ENCODE assay signal across 18 cellular contexts in the genomic region with DNA sequence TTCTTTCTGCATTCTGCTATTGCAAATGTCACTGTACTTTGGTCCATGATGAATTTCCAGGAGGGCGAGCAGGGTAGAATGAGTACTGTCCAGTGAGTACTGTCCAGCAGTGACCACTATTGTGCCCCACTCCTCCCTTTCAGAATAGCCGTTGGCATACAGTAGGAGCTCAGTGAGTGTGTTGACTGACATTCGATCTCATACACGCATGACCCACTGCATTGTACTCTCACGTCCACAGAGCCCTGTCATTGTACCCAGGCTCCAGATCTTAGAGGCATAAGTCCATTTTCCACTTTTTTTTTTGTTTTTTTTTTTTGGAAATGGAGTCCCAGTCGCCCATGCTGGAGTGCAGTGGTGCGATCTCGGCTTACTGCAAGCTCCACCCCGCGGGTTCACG. TPM values are rescaled to one million over a fixed set of nuclear protein-coding genes. Genes with fewer than 3 reads are reported as not detected.
A peak's percentile ranks its signal among the peaks of the same experiment; 100 is the strongest.
DNase-seq lines count a peak whose midpoint lies in the region; TF ChIP-seq lines count a peak whose summit lies in the region.
"Had no signal": no experiment of that assay in that cellular context is flagged by ENCODE, and none has a peak within 500 bp of the region (broad histone marks: within the 10 kb centered on the region; RNA-seq: fewer than 3 reads in every experiment).

No MANE protein-coding gene starts in this region.

- TF ChIP-seq POLR2A in uterus (IDR thresholded peaks at IDR 0.05), result no peak

- H3K36me3 ChIP-seq in right atrium auricular region (peaks cover 26% of the 10 kb centered on the region), endodermal cell (ENCODE audit: control insufficient read depth, insufficient read depth, low read length) (peaks cover 80% of the 10 kb centered on the region), uterus (no peaks in the 10 kb centered on the region)

- H3K36me3 Mint-ChIP-seq in endodermal cell (ENCODE audit: low read depth) (peaks cover 73% of the 10 kb centered on the region), progenitor cell of endocrine pancreas (ENCODE audit: insufficient read depth) (peaks cover 27% of the 10 kb centered on the region)
- H3K36me3 Mint-ChIP-seq: natural killer cell had no signal

- H3K27me3 ChIP-seq in right atrium auricular region, result no peaks in the 10 kb centered on the region
- no peaks in the 10 kb centered on the region for H3K27me3 ChIP-seq in endodermal cell (ENCODE audit: control insufficient read depth, insufficient read depth, low read length, poor library complexity, severe bottlenecking)
- H3K27me3 ChIP-seq in uterus, result no peaks in the 10 kb centered on the region

- intact Hi-C loops in cardiac septum (cut with DNase I), result loop anchor here (5.0 kb wide), 1 partner anchor 52 kb away; no protein-coding TSS in a partner anchor
- intact Hi-C loops in uterus (cut with DNase I; ENCODE audit: low total_unique reads), result no loop called here

- H3K4me3 Mint-ChIP-seq in endodermal cell, result no peak overlapping the region
- H3K4me3 Mint-ChIP-seq in progenitor cell of endocrine pancreas (ENCODE audit: low read depth), result no peak overlapping the region
- H3K4me3 Mint-ChIP-seq: activated CD4-positive, alpha-beta memory T cell treated with anti-CD3 and anti-CD28 coated beads, Interleukin-2, amount 10 ng/mL, durations not matched to agents 7 days and 5 days; natural killer cell had no signal

- peak overlapping the region; percentile 80 to 84 for H3K27ac ChIP-seq in right atrium auricular region
- H3K27ac ChIP-seq in endodermal cell (ENCODE audit: low read depth, low read length), result no peak overlapping the region
- peak overlapping the region; percentile 76 to 88 for H3K27ac ChIP-seq in uterus

- H3K4me1 ChIP-seq in right atrium auricular region (peaks cover 0 to 63% of the 10 kb centered on the region in 2 donors), endodermal cell (ENCODE audit: control insufficient read depth, insufficient read depth, low read length) (peaks cover 3% of the 10 kb centered on the region), uterus (peaks cover 5 to 13% of the 10 kb centered on the region in 2 donors)

- H3K4me3 ChIP-seq in right atrium auricular region (no peak overlapping the region), endodermal cell (ENCODE audit: low read length) (no peak overlapping the region), uterus (no peak overlapping the region)
- H3K4me3 ChIP-seq: GM12878, lower lobe of right lung had no signal

- H3K27ac Mint-ChIP-seq in endodermal cell (peak overlapping the region; percentile 73), progenitor cell of endocrine pancreas (peak overlapping the region; percentile 69)
- H3K27ac Mint-ChIP-seq: activated CD4-positive, alpha-beta memory T cell treated with anti-CD3 and anti-CD28 coated beads, Interleukin-2, amount 10 ng/mL, durations not matched to agents 7 days and 5 days had no signal

- DNase-seq in right atrium auricular region (ENCODE audit: low spot score), result peak; percentile 32
- no peak for DNase-seq in cardiac septum (ENCODE audit: low spot score)
- no peak for DNase-seq in endodermal cell
- DNase-seq in progenitor cell of endocrine pancreas (ENCODE audit: low spot score, unreplicated experiment), result no peak
- no peak for DNase-seq in uterus
- DNase-seq in NCI-H2227 treated with DMSO at 0.1 percent for 48 hours (lab: John Stamatoyannopoulos, UW), result no peak
- DNase-seq in COLO668 (lab: John Stamatoyannopoulos, UW; ENCODE audit: unreplicated experiment), result no peak
- DNase-seq in NCI-H82 (lab: John Stamatoyannopoulos, UW), result no peak
- DNase-seq: activated gamma-delta T cell; effector CD8-positive, alpha-beta T cell; H7; lower lobe of right lung; natural killer cell; NCI-H187 treated with DMSO at 0.1 percent for 48 hours; NCI-H524 treated with DMSO at 0.1 percent for 48 hours; retina had no signal

- H3K9me3 ChIP-seq in right atrium auricular region (no peaks in the 10 kb centered on the region), endodermal cell (ENCODE audit: control insufficient read depth, low read length) (no peaks in the 10 kb centered on the region), uterus (no peaks in the 10 kb centered on the region)
- H3K9me3 ChIP-seq: lower lobe of right lung had no signal

- TF ChIP-seq CTCF in right atrium auricular region (IDR thresholded peaks at IDR 0.05), result no peak
- no peak for TF ChIP-seq CTCF in endodermal cell (conservative IDR thresholded peaks at IDR 0.05)
- no peak for TF ChIP-seq CTCF in progenitor cell of endocrine pancreas (IDR thresholded peaks at IDR 0.05; ENCODE audit: unreplicated experiment)
- no peak for TF ChIP-seq CTCF in uterus (IDR thresholded peaks at IDR 0.05)

- H3K4me1 Mint-ChIP-seq in endodermal cell (peaks cover 20% of the 10 kb centered on the region), progenitor cell of endocrine pancreas (ENCODE audit: low read depth) (peaks cover 18% of the 10 kb centered on the region)

- 83 to 93% methylated on average over 5 to 11 of the region's 11 CpGs for WGBS in endodermal cell (ENCODE audit: insufficient coverage in 1 of 2, insufficient read length in 1 of 2), 2 experiments

- H3K27me3 Mint-ChIP-seq in endodermal cell (ENCODE audit: insufficient read depth) (no peaks in the 10 kb centered on the region), progenitor cell of endocrine pancreas (no peaks in the 10 kb centered on the region)
- H3K27me3 Mint-ChIP-seq: activated CD4-positive, alpha-beta memory T cell treated with anti-CD3 and anti-CD28 coated beads, Interleukin-2, amount 10 ng/mL, durations not matched to agents 7 days and 5 days had no signal

- no peaks in the 10 kb centered on the region for H3K9me3 Mint-ChIP-seq in endodermal cell
- H3K9me3 Mint-ChIP-seq in progenitor cell of endocrine pancreas (ENCODE audit: low read depth), result no peaks in the 10 kb centered on the region
- H3K9me3 Mint-ChIP-seq: activated CD4-positive, alpha-beta memory T cell treated with anti-CD3 and anti-CD28 coated beads, Interleukin-2, amount 10 ng/mL, durations not matched to agents 7 days and 5 days; natural killer cell had no signal

- no peak overlapping the region for H3K9ac ChIP-seq in endodermal cell (ENCODE audit: extremely low read depth, low read length, poor library complexity, severe bottlenecking)

RNA-seq across cellular contexts. Expression of a gene that starts 8.2 kb away (rescaled TPM):
- total RNA-seq in right atrium auricular region (100 to 1,000 TPM; 189 to 252 TPM), cardiac septum (157 TPM), endodermal cell (100 to 1,000 TPM; 194 to 213 TPM), progenitor cell of endocrine pancreas (185 and 208 TPM in 2 replicates), uterus (100 to 1,000 TPM in 3 of 4 donors, 10 to 100 TPM in 1; 20.8 to 289 (median 149) TPM)
- 214 TPM for polyA plus RNA-seq in endodermal cell (2013, experiment 1 of 2)
- 205 TPM for polyA plus RNA-seq in endodermal cell (2013, experiment 2 of 2)

RNA-seq across cellular contexts. Expression of a gene that starts 34.1 kb away (rescaled TPM):
- total RNA-seq in right atrium auricular region, result 100 to 1,000 TPM; 111 to 120 TPM
- total RNA-seq in cardiac septum, result 61.0 TPM
- 10 to 100 TPM; 19.0 to 41.6 TPM for total RNA-seq in endodermal cell
- polyA plus RNA-seq in endodermal cell (2013, experiment 1 of 2), result 31.0 TPM
- polyA plus RNA-seq in endodermal cell (2013, experiment 2 of 2), result 29.1 TPM
- 43.8 and 52.8 TPM in 2 replicates for total RNA-seq in progenitor cell of endocrine pancreas
- 10 to 100 TPM in 3 of 4 donors, 1 to 10 TPM in 1; 6.7 to 57.1 (median 20.0) TPM for total RNA-seq in uterus
